11 cellular contexts compared by ENCODE assay signal in the genomic region with DNA sequence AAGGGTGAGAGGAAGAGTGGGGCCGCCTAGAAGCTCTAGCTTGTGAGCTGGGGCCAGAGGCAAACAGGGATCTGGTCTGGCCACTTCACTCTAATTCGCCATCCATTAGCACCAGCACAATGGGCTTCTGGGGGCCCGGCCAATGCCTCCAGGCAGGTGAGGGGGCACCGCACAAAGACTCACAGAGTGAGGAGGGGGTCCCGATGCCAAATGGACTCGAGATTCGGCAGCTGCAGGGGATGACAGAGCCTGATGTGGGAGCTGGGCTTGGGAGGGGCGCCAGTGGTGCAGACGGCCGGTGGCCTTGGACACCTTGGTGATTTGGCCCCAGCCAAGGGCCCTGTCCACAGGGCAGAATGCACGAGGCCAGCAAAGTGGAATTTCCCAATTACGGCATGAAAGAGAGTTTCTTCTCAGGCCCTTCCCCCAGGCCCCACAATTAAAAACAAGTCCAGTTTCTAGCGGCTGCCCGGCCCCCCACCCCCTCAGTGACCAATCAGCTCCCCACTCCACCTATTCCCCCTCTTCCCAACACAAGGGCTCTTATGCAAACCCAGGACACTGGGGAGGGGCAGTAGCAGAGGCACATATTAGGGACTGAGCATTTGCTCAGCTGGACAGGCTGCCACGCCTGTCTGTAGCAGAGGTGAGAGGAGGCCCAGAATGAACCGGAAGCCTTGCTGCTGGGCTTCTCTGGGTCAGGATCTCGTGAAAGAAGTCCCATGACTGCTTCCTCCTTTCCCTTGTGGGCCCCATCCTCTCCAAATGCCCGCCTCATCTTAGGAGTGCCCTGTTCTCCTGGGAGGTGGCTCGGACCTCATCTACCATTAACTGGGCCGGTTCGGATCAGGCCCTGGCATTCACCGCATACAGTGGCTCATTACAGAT. TPM values are rescaled to one million over a fixed set of nuclear protein-coding genes. Genes with fewer than 3 reads are reported as not detected.
DNase-seq lines count a peak whose midpoint lies in the region; ATAC-seq and TF ChIP-seq lines count a peak whose summit lies in the region.
"Had no signal": no experiment of that assay in that cellular context is flagged by ENCODE, and none has a peak within 500 bp of the region (broad histone marks: within the 10 kb centered on the region; RNA-seq: fewer than 3 reads in every experiment).

No MANE protein-coding gene starts in this region.

- no peak for ATAC-seq in GM21390 (IDR thresholded peaks at IDR 0.05; ENCODE audit: unreplicated experiment)

- H3K9me3 Mint-ChIP-seq in CD14-positive monocyte, result peaks cover 0 to 6% (median under 1%) of the 10 kb centered on the region in 7 donors

- H3K27ac Mint-ChIP-seq in CD14-positive monocyte, result peak overlapping the region in 2 of 7 donors; percentile 32 to 70

- DNase-seq in ELF-1 (ENCODE audit: low read depth, low spot score) (peak; percentile 74), coronary artery (ENCODE audit: low spot score) (no peak), retina (peak; percentile 43), SW480 (ENCODE audit: low spot score) (no peak), CD14-positive monocyte (ENCODE audit: low spot score) (no peak), HK-2 (ENCODE audit: unreplicated experiment) (no peak)
- DNase-seq: activated effector memory CD4-positive, alpha-beta T cell treated with Interleukin-2 at 50 U/mL for 16 hours; GF-D8; stimulated activated CD4-positive, alpha-beta T cell treated with anti-CD3 and anti-CD28 coated beads, Interleukin-15, amount 100 ng/mL, for 24 hours had no signal

- peaks cover 6% of the 10 kb centered on the region for H3K4me1 Mint-ChIP-seq in CD14-positive monocyte

- H3K27me3 Mint-ChIP-seq in CD14-positive monocyte (ENCODE audit: low read depth in 3 of 3), result peaks cover 0 to 2% (median 0%) of the 10 kb centered on the region in 3 donors

- peaks cover 69 to 98% of the 10 kb centered on the region in 2 donors for H3K36me3 Mint-ChIP-seq in CD14-positive monocyte

- intact Hi-C loops in CD14-positive monocyte (cut with micrococcal nuclease), result no loop called here

- H3K4me3 Mint-ChIP-seq in CD14-positive monocyte, result no peak overlapping the region

- peak overlapping the region; percentile 68 to 91 for H3K27ac ChIP-seq in coronary artery
- H3K27ac ChIP-seq in layer of hippocampus (ENCODE audit: low read depth, low read length), result peak overlapping the region; percentile 88

- no peaks in the 10 kb centered on the region for H3K27me3 ChIP-seq in layer of hippocampus (ENCODE audit: control insufficient read depth, insufficient read depth, low read length)

- no peak for TF ChIP-seq CTCF in coronary artery (IDR thresholded peaks at IDR 0.05)
- TF ChIP-seq CTCF in CD14-positive monocyte (IDR thresholded peaks at IDR 0.05), result no peak

- peak overlapping the region; percentile 47 for H3K4me3 ChIP-seq in coronary artery

RNA-seq across cellular contexts. Expression of gene MTSS2, which starts 39.4 kb away (rescaled TPM):
- not detected for polyA plus RNA-seq in CD14-positive monocyte

Comparison
In these comparisons a context has a peak if more than half of its experiments do, and no peak if none do; other contexts are left out.
1. DNase-seq: peak in ELF-1 (single experiment) and retina (single experiment); none in coronary artery (single experiment), SW480 (single experiment), CD14-positive monocyte (single experiment) and HK-2 (single experiment).